In the genomic region with DNA sequence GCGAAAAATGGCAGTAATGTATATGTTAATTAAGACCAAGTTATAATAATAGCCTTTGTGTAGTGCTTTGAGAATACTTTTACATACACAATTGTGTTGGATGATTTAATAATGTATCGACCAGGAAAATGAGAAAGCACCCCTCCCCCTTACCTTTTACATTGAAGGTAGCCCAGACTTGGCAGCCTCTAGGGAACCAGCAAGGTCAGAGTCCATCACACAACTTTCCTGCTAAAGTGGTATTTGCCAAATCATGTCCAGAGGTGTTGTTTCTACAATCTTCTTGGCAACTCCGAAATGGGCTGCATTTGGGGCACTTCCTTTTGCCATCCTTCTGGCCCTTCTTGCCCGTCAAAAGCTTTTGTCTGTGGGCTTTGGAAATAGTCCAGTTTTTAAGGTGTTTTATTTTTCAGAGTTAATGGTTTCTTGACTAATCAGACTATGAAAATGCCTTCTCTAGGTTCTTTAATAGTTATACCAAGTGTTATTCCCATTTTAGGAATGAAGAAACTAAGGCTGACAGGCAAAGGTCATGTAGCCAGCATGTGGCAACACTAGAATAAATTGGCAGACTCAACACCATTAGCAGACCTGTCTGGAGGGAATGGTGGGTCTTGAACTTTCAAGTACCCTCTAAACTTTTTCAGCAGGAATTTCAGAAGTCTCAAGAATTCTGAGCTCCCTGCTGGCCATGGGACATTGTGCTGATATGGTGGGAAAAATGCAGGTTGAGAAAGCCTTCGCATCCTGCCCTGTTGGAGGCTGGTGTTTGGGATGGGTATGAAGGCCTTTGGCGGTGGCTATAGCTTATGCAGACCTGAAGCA, we compare ENCODE assay signal across 1 cellular context.
A peak's percentile ranks its signal among the peaks of the same experiment; 100 is the strongest.
TF ChIP-seq lines count a peak whose summit lies in the region.

No MANE protein-coding gene starts in this region.

TF ChIP-seq in HepG2, 621 proteins besides CTCF, POLR2A, EP300 and RAD21 (continues in another document):
- TF ChIP-seq, protein P1, sequence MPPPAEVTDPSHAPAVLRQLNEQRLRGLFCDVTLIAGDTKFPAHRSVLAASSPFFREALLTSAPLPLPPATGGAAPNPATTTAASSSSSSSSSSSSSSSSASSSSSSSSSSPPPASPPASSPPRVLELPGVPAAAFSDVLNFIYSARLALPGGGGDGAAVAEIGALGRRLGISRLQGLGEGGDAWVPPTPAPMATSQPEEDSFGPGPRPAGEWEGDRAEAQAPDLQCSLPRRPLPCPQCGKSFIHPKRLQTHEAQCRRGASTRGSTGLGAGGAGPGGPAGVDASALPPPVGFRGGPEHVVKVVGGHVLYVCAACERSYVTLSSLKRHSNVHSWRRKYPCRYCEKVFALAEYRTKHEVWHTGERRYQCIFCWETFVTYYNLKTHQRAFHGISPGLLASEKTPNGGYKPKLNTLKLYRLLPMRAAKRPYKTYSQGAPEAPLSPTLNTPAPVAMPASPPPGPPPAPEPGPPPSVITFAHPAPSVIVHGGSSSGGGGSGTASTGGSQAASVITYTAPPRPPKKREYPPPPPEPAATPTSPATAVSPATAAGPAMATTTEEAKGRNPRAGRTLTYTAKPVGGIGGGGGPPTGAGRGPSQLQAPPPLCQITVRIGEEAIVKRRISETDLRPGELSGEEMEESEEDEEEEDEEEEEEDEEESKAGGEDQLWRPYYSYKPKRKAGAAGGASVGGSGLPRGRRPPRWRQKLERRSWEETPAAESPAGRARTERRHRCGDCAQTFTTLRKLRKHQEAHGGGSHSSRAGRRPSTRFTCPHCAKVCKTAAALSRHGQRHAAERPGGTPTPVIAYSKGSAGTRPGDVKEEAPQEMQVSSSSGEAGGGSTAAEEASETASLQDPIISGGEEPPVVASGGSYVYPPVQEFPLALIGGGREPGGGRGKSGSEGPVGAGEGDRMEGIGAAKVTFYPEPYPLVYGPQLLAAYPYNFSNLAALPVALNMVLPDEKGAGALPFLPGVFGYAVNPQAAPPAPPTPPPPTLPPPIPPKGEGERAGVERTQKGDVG (CRISPR knock-in tag; IDR thresholded peaks at IDR 0.05; ENCODE audit: borderline replicate concordance): no peak
- TF ChIP-seq, protein P2, sequence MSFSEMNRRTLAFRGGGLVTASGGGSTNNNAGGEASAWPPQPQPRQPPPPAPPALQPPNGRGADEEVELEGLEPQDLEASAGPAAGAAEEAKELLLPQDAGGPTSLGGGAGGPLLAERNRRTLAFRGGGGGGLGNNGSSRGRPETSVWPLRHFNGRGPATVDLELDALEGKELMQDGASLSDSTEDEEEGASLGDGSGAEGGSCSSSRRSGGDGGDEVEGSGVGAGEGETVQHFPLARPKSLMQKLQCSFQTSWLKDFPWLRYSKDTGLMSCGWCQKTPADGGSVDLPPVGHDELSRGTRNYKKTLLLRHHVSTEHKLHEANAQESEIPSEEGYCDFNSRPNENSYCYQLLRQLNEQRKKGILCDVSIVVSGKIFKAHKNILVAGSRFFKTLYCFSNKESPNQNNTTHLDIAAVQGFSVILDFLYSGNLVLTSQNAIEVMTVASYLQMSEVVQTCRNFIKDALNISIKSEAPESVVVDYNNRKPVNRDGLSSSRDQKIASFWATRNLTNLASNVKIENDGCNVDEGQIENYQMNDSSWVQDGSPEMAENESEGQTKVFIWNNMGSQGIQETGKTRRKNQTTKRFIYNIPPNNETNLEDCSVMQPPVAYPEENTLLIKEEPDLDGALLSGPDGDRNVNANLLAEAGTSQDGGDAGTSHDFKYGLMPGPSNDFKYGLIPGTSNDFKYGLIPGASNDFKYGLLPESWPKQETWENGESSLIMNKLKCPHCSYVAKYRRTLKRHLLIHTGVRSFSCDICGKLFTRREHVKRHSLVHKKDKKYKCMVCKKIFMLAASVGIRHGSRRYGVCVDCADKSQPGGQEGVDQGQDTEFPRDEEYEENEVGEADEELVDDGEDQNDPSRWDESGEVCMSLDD (CRISPR knock-in tag; IDR thresholded peaks at IDR 0.05; ENCODE audit: borderline replicate concordance): no peak
- TF ChIP-seq HNRNPLL (IDR thresholded peaks at IDR 0.05; ENCODE audit: low read depth, low read length, poor library complexity, severe bottlenecking) (no peak), ZNF281 (CRISPR knock-in tag; IDR thresholded peaks at IDR 0.05; ENCODE audit: borderline replicate concordance) (peak; percentile 70; the same call in 1 of the 2 replicates), KDM1A (CRISPR knock-in tag; IDR thresholded peaks at IDR 0.05) (no peak), ZSCAN29 (CRISPR knock-in tag; conservative IDR thresholded peaks at IDR 0.05) (no peak), HBP1 (CRISPR knock-in tag; IDR thresholded peaks at IDR 0.05; ENCODE audit: low read depth) (no peak), POGZ (CRISPR knock-in tag; IDR thresholded peaks at IDR 0.05) (0 out of 2 replicates have a peak, but pooled peaks have one; percentile 15), XRCC5 (optimal IDR thresholded peaks at IDR 0.05; ENCODE audit: low read length) (no peak), GATAD1 (CRISPR knock-in tag; IDR thresholded peaks at IDR 0.05) (0 out of 2 replicates have a peak, but pooled peaks have one; percentile 10), KDM5B (CRISPR knock-in tag; IDR thresholded peaks at IDR 0.05; ENCODE audit: borderline replicate concordance) (no peak), TRIM22 (IDR thresholded peaks at IDR 0.05) (no peak), MIER3 (CRISPR knock-in tag; IDR thresholded peaks at IDR 0.05; ENCODE audit: borderline replicate concordance) (no peak), ZNF703 (CRISPR knock-in tag; IDR thresholded peaks at IDR 0.05; ENCODE audit: borderline replicate concordance) (no peak), REXO4 (CRISPR knock-in tag; IDR thresholded peaks at IDR 0.05; ENCODE audit: borderline replicate concordance) (no peak), U2AF2 (IDR thresholded peaks at IDR 0.05; ENCODE audit: low read depth, low read length) (no peak), ZNF234 (CRISPR knock-in tag; conservative IDR thresholded peaks at IDR 0.05) (no peak), ZBTB42 (CRISPR knock-in tag; IDR thresholded peaks at IDR 0.05) (no peak), BCL6 (CRISPR knock-in tag; IDR thresholded peaks at IDR 0.05) (no peak), HNRNPH1 (optimal IDR thresholded peaks at IDR 0.05; ENCODE audit: low read depth, low read length) (no peak), PLRG1 (conservative IDR thresholded peaks at IDR 0.05) (no peak), HMGXB4 (CRISPR knock-in tag; IDR thresholded peaks at IDR 0.05; ENCODE audit: borderline replicate concordance in 1 of 2, low read depth in 1 of 2) (no peak), DR1 (CRISPR knock-in tag; IDR thresholded peaks at IDR 0.05) (no peak), ZNF644 (CRISPR knock-in tag; IDR thresholded peaks at IDR 0.05; ENCODE audit: low read depth) (0 out of 2 replicates have a peak, but pooled peaks have one; percentile 14), ZNF138 (CRISPR knock-in tag; IDR thresholded peaks at IDR 0.05; ENCODE audit: low read depth) (no peak), CREM (IDR thresholded peaks at IDR 0.05) (no peak), CREM (CRISPR knock-in tag; IDR thresholded peaks at IDR 0.05) (no peak), ZNF432 (CRISPR knock-in tag; IDR thresholded peaks at IDR 0.05; ENCODE audit: borderline replicate concordance) (no peak), ZNF317 (CRISPR knock-in tag; IDR thresholded peaks at IDR 0.05) (no peak), NFE2 (CRISPR knock-in tag; IDR thresholded peaks at IDR 0.05) (no peak), ZNF629 (CRISPR knock-in tag; conservative IDR thresholded peaks at IDR 0.05) (peak; percentile 63), ZNF180 (CRISPR knock-in tag; IDR thresholded peaks at IDR 0.05; ENCODE audit: borderline replicate concordance, low read depth) (no peak), ZNF672 (CRISPR knock-in tag; IDR thresholded peaks at IDR 0.05) (no peak), ZNF431 (CRISPR knock-in tag; IDR thresholded peaks at IDR 0.05; ENCODE audit: borderline replicate concordance, low read depth) (no peak), FOXO1 (CRISPR knock-in tag; IDR thresholded peaks at IDR 0.05) (no peak), ZFP62 (CRISPR knock-in tag; IDR thresholded peaks at IDR 0.05) (no peak), HNRNPK (IDR thresholded peaks at IDR 0.05; ENCODE audit: low read depth, low read length, poor library complexity, severe bottlenecking) (no peak), KLF6 (CRISPR knock-in tag; IDR thresholded peaks at IDR 0.05) (no peak), TMF1 (CRISPR knock-in tag; IDR thresholded peaks at IDR 0.05; ENCODE audit: low read depth) (no peak)
- TF ChIP-seq, protein P3, sequence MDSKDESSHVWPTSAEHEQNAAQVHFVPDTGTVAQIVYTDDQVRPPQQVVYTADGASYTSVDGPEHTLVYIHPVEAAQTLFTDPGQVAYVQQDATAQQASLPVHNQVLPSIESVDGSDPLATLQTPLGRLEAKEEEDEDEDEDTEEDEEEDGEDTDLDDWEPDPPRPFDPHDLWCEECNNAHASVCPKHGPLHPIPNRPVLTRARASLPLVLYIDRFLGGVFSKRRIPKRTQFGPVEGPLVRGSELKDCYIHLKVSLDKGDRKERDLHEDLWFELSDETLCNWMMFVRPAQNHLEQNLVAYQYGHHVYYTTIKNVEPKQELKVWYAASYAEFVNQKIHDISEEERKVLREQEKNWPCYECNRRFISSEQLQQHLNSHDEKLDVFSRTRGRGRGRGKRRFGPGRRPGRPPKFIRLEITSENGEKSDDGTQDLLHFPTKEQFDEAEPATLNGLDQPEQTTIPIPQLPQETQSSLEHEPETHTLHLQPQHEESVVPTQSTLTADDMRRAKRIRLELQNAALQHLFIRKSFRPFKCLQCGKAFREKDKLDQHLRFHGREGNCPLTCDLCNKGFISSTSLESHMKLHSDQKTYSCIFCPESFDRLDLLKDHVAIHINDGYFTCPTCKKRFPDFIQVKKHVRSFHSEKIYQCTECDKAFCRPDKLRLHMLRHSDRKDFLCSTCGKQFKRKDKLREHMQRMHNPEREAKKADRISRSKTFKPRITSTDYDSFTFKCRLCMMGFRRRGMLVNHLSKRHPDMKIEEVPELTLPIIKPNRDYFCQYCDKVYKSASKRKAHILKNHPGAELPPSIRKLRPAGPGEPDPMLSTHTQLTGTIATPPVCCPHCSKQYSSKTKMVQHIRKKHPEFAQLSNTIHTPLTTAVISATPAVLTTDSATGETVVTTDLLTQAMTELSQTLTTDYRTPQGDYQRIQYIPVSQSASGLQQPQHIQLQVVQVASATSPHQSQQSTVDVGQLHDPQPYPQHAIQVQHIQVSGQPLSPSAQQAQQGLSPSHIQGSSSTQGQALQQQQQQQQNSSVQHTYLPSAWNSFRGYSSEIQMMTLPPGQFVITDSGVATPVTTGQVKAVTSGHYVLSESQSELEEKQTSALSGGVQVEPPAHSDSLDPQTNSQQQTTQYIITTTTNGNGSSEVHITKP (CRISPR knock-in tag; IDR thresholded peaks at IDR 0.05; ENCODE audit: low read depth): no peak
- TF ChIP-seq, protein P4, sequence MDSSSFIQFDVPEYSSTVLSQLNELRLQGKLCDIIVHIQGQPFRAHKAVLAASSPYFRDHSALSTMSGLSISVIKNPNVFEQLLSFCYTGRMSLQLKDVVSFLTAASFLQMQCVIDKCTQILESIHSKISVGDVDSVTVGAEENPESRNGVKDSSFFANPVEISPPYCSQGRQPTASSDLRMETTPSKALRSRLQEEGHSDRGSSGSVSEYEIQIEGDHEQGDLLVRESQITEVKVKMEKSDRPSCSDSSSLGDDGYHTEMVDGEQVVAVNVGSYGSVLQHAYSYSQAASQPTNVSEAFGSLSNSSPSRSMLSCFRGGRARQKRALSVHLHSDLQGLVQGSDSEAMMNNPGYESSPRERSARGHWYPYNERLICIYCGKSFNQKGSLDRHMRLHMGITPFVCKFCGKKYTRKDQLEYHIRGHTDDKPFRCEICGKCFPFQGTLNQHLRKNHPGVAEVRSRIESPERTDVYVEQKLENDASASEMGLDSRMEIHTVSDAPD (CRISPR knock-in tag; IDR thresholded peaks at IDR 0.05): no peak
